Comparison of ENCODE assay signal across 8 cellular contexts in genomic region chr19:12052571-12053169, GRCh38. TPM values are rescaled to one million over a fixed set of nuclear protein-coding genes. Genes with fewer than 3 reads are reported as not detected.
DNase-seq lines count a peak whose midpoint lies in the region; ATAC-seq, FAIRE-seq and TF ChIP-seq lines count a peak whose summit lies in the region.

Gene ZNF878 (minus strand): TSS chr19:12052961. CDS start chr19:12052801, 160 bp downstream.

- H3K79me2 ChIP-seq in keratinocyte (ENCODE audit: control insufficient read depth, insufficient read depth, low read length) (no peaks in the 10 kb centered on the region), smooth muscle cell (ENCODE audit: low read depth) (no peaks in the 10 kb centered on the region)

- TF ChIP-seq CTCF in GM12864 (IDR thresholded peaks at IDR 0.05; ENCODE audit: low read depth, low read length, missing control alignments) (peak; percentile 24), keratinocyte (optimal IDR thresholded peaks at IDR 0.05 in 1 of 3, IDR thresholded peaks at IDR 0.05 in 1 of 3, conservative IDR thresholded peaks at IDR 0.05 in 1 of 3; ENCODE audit: extremely low read depth in 1 of 3, insufficient read depth in 2 of 3, low read length in 3 of 3) (no peak), smooth muscle cell (IDR thresholded peaks at IDR 0.05; ENCODE audit: borderline replicate concordance, insufficient read depth, poor library complexity, severe bottlenecking) (no peak)

- no peaks in the 10 kb centered on the region for H4K20me1 ChIP-seq in keratinocyte (ENCODE audit: control insufficient read depth, extremely low read depth, insufficient read depth, low read length)
- H4K20me1 ChIP-seq in smooth muscle cell (ENCODE audit: low read depth): no peaks in the 10 kb centered on the region

- FAIRE-seq in keratinocyte (lab: Jason Lieb, UNC): peak; percentile 72

- H3K4me2 ChIP-seq in keratinocyte (ENCODE audit: control insufficient read depth, extremely low read depth, insufficient read depth, low read depth, low read length) (peak within 1 kb of the TSS; percentile 98), smooth muscle cell (peak within 1 kb of the TSS; percentile 90)

- peak within 1 kb of the TSS; percentile 99 for H2AFZ ChIP-seq in keratinocyte (ENCODE audit: control insufficient read depth, low read length)
- H2AFZ ChIP-seq in smooth muscle cell (ENCODE audit: low read depth): peak within 1 kb of the TSS; percentile 87

- no peaks in the 10 kb centered on the region for H3K36me3 ChIP-seq in keratinocyte (ENCODE audit: control insufficient read depth in 2 of 2, extremely low read depth in 1 of 2, insufficient read depth in 2 of 2, low read length in 2 of 2)
- no peaks in the 10 kb centered on the region for H3K36me3 ChIP-seq in smooth muscle cell (ENCODE audit: low read depth)

- ATAC-seq in HG02588 (IDR thresholded peaks at IDR 0.05; ENCODE audit: unreplicated experiment) (peak; percentile 81), GM19035 (IDR thresholded peaks at IDR 0.05; ENCODE audit: unreplicated experiment) (no peak)

- H3K9ac ChIP-seq in keratinocyte (ENCODE audit: control insufficient read depth, extremely low read depth, insufficient read depth, low read length) (peak within 1 kb of the TSS; percentile 68), smooth muscle cell (ENCODE audit: low read depth) (peak within 1 kb of the TSS; percentile 25)

- H3K9me3 ChIP-seq in keratinocyte (ENCODE audit: control insufficient read depth, low read depth, low read length): no peaks in the 10 kb centered on the region
- H3K9me3 ChIP-seq in smooth muscle cell (replicated peaks; ENCODE audit: low read depth): no peaks in the 10 kb centered on the region

- DNase-seq in GM12864 (ENCODE audit: low read depth): peak; percentile 72
- peak; percentile 99 for DNase-seq in NCI-H146 (lab: John Stamatoyannopoulos, UW)
- peak; percentile 81 for DNase-seq in UCSD-AML1 (lab: John Stamatoyannopoulos, UW; ENCODE audit: unreplicated experiment)
- peak; percentile 96 for DNase-seq in cerebellar cortex (ENCODE audit: low spot score)
- DNase-seq in keratinocyte (ENCODE audit: low read depth, low spot score): no peak
- DNase-seq in smooth muscle cell (lab: John Stamatoyannopoulos, UW; ENCODE audit: unreplicated experiment): peak; percentile 61

- H3K27me3 ChIP-seq in keratinocyte (ENCODE audit: control insufficient read depth, extremely low read depth, insufficient read depth, low read length): no peaks in the 10 kb centered on the region
- H3K27me3 ChIP-seq in smooth muscle cell (ENCODE audit: low read depth): no peaks in the 10 kb centered on the region

- H3K27ac ChIP-seq in keratinocyte (ENCODE audit: control insufficient read depth, insufficient read depth, low read length) (peak within 1 kb of the TSS; percentile 47), smooth muscle cell (ENCODE audit: low read depth) (no peak within 1 kb of the TSS)

- H3K4me1 ChIP-seq in keratinocyte (ENCODE audit: control insufficient read depth, extremely low read depth, insufficient read depth, low read length) (peaks cover 10% of the 10 kb centered on the region), smooth muscle cell (ENCODE audit: low read depth) (peaks cover 3% of the 10 kb centered on the region)

- dilution Hi-C loops in keratinocyte (cut with MboI; ENCODE audit: extremely low pct_ligation_motif_present, low sequenced_read_pairs): no loop called here

- no peaks in the 10 kb centered on the region for H3F3A ChIP-seq in smooth muscle cell (ENCODE audit: low read depth)

- WGBS in smooth muscle cell (ENCODE audit: low lambda C conversion rate): under 1% methylated on average over 27 of the region's 39 CpGs

- H3K4me3 ChIP-seq in GM12864 (ENCODE audit: low read depth, low read length): peak within 1 kb of the TSS; percentile 77
- peak within 1 kb of the TSS; percentile 53 to 88 (median 85) for H3K4me3 ChIP-seq in keratinocyte (ENCODE audit: control insufficient read depth in 2 of 3, extremely low read depth in 1 of 3, insufficient read depth in 2 of 3, low read depth in 1 of 3, low read length in 3 of 3)
- peak within 1 kb of the TSS; percentile 64 for H3K4me3 ChIP-seq in smooth muscle cell

- H3K9me1 ChIP-seq in keratinocyte (ENCODE audit: control insufficient read depth, extremely low read depth, insufficient read depth, low read length): no peaks in the 10 kb centered on the region

RNA-seq across cellular contexts. Expression of gene ZNF878, which starts in this region (rescaled TPM):
- polyA plus RNA-seq in keratinocyte (0.15 to 0.29 TPM (median 0.24 TPM) in 3 replicates), smooth muscle cell (1.5 TPM in 1 of 2 replicates, not detected in the other)
- polyA plus RNA-seq in keratinocyte (2011; ENCODE audit: low read depth): not detected
- polyA plus RNA-seq in keratinocyte (2011; cell fraction: cytosol; rRNA removed): 0.04 and 0.06 TPM in 2 replicates
- 0.25 and 0.27 TPM in 2 replicates for polyA plus RNA-seq in keratinocyte (2011; cell fraction: nucleus; rRNA removed)
- polyA plus RNA-seq in keratinocyte (2012; ENCODE audit: low replicate concordance): 0.21 and 0.28 TPM in 2 replicates
- polyA minus RNA-seq in keratinocyte: 0.13 to 0.64 TPM in 2 of 3 replicates, not detected in the other
- polyA minus RNA-seq in keratinocyte (2011; cell fraction: cytosol; rRNA and poly(A)+ RNA removed): not detected
- polyA minus RNA-seq in keratinocyte (2011; cell fraction: nucleus; rRNA and poly(A)+ RNA removed): 0.31 and 0.32 TPM in 2 replicates
- 0.36 and 2.5 TPM in 2 replicates for total RNA-seq in smooth muscle cell
